ENCODE assay signal across 1 cellular context in the genomic region with DNA sequence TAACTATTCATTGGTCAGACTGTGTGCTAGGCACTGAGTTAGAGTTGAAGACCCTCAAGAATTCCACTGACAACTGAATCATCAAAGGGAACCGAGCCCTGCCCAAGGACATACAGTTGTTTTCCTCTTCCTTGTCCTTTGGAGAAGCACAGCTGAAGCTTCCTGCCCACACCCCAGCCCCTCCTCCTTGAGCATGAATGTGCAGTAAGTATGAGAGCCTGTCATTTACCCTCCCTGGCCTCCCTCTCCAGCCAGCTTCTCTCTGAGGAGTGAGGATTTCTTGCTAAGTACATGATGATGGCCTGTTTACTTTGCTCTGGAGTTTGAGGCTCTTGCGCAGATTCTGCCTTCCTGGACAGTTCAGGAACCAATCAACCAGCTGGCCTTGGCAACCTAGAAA.
TF ChIP-seq lines count a peak whose summit lies in the region.

No MANE protein-coding gene starts in this region.

TF ChIP-seq in GM23338, 12 proteins besides CTCF, POLR2A, EP300 and RAD21 (continued from another document):
- TF ChIP-seq, protein P1, sequence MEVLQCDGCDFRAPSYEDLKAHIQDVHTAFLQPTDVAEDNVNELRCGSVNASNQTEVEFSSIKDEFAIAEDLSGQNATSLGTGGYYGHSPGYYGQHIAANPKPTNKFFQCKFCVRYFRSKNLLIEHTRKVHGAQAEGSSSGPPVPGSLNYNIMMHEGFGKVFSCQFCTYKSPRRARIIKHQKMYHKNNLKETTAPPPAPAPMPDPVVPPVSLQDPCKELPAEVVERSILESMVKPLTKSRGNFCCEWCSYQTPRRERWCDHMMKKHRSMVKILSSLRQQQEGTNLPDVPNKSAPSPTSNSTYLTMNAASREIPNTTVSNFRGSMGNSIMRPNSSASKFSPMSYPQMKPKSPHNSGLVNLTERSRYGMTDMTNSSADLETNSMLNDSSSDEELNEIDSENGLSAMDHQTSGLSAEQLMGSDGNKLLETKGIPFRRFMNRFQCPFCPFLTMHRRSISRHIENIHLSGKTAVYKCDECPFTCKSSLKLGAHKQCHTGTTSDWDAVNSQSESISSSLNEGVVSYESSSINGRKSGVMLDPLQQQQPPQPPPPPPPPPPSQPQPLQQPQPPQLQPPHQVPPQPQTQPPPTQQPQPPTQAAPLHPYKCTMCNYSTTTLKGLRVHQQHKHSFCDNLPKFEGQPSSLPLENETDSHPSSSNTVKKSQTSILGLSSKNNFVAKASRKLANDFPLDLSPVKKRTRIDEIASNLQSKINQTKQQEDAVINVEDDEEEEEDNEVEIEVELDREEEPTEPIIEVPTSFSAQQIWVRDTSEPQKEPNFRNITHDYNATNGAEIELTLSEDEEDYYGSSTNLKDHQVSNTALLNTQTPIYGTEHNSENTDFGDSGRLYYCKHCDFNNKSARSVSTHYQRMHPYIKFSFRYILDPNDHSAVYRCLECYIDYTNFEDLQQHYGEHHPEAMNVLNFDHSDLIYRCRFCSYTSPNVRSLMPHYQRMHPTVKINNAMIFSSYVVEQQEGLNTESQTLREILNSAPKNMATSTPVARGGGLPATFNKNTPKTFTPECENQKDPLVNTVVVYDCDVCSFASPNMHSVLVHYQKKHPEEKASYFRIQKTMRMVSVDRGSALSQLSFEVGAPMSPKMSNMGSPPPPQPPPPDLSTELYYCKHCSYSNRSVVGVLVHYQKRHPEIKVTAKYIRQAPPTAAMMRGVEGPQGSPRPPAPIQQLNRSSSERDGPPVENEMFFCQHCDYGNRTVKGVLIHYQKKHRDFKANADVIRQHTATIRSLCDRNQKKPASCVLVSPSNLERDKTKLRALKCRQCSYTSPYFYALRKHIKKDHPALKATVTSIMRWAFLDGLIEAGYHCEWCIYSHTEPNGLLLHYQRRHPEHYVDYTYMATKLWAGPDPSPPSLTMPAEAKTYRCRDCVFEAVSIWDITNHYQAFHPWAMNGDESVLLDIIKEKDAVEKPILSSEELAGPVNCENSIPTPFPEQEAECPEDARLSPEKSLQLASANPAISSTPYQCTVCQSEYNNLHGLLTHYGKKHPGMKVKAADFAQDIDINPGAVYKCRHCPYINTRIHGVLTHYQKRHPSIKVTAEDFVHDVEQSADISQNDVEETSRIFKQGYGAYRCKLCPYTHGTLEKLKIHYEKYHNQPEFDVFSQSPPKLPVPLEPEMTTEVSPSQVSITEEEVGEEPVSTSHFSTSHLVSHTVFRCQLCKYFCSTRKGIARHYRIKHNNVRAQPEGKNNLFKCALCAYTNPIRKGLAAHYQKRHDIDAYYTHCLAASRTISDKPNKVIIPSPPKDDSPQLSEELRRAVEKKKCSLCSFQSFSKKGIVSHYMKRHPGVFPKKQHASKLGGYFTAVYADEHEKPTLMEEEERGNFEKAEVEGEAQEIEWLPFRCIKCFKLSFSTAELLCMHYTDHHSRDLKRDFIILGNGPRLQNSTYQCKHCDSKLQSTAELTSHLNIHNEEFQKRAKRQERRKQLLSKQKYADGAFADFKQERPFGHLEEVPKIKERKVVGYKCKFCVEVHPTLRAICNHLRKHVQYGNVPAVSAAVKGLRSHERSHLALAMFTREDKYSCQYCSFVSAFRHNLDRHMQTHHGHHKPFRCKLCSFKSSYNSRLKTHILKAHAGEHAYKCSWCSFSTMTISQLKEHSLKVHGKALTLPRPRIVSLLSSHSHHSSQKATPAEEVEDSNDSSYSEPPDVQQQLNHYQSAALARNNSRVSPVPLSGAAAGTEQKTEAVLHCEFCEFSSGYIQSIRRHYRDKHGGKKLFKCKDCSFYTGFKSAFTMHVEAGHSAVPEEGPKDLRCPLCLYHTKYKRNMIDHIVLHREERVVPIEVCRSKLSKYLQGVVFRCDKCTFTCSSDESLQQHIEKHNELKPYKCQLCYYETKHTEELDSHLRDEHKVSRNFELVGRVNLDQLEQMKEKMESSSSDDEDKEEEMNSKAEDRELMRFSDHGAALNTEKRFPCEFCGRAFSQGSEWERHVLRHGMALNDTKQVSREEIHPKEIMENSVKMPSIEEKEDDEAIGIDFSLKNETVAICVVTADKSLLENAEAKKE (CRISPR knock-in tag; IDR thresholded peaks at IDR 0.05), result no peak
- no peak for TF ChIP-seq ZNF114 (CRISPR knock-in tag; IDR thresholded peaks at IDR 0.05)
- no peak for TF ChIP-seq CREB1 (CRISPR knock-in tag; IDR thresholded peaks at IDR 0.05; ENCODE audit: low read depth)
